9 cellular contexts compared by ENCODE assay signal in the genomic region with DNA sequence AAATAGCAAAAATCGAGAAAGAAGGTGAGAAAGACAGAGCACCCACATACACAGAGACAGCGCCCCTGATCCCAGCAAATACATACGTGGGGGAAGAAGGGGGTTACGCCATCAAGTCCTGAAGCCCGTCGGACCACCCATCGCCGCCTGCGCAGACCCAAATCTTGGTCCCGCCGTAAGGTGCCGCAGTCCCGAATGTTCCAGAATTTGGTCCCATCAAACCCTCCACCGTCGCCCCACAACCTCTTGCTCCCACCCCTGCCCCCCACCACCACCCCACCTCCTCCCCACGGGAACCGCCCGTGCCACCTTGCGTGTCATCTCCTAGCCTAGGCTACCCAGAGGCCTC.
DNase-seq lines count a peak whose midpoint lies in the region; ATAC-seq and TF ChIP-seq lines count a peak whose summit lies in the region.
"Had no signal": no experiment of that assay in that cellular context is flagged by ENCODE, and none has a peak within 500 bp of the region (broad histone marks: within the 10 kb centered on the region; RNA-seq: fewer than 3 reads in every experiment).

No MANE protein-coding gene starts in this region.

- no peaks in the 10 kb centered on the region for H3K27me3 ChIP-seq in ascending aorta
- no peaks in the 10 kb centered on the region for H3K27me3 ChIP-seq in subcutaneous abdominal adipose tissue (ENCODE audit: control insufficient read depth in 5 of 5, insufficient read depth in 4 of 5, low read length in 5 of 5)
- H3K27me3 ChIP-seq: cardiac muscle cell had no signal

- H3K27ac ChIP-seq in ascending aorta = peak overlapping the region; percentile 95 to 98
- peak overlapping the region; percentile 100 for H3K27ac ChIP-seq in subcutaneous abdominal adipose tissue (ENCODE audit: low read depth, low read length)
- H3K27ac ChIP-seq: cardiac muscle cell had no signal

- H3K4me3 Mint-ChIP-seq in HFFc6 = peak overlapping the region; percentile 85

- H3K27ac Mint-ChIP-seq in HFFc6 = peak overlapping the region; percentile 99

- no peak for TF ChIP-seq CTCF in HFFc6 (IDR thresholded peaks at IDR 0.05)
- no peak for TF ChIP-seq CTCF in ascending aorta (IDR thresholded peaks at IDR 0.05)
- no peak for TF ChIP-seq CTCF in GM20000 (IDR thresholded peaks at IDR 0.05; ENCODE audit: extremely low read depth, missing control alignments)

- peak overlapping the region; percentile 63 to 99 (median 97) for H3K9ac ChIP-seq in subcutaneous abdominal adipose tissue (ENCODE audit: low read length in 5 of 5)

- DNase-seq in HFFc6 = no peak
- no peak for DNase-seq in ascending aorta (ENCODE audit: low spot score in 2 of 2)
- DNase-seq in left colon = no peak
- no peak for DNase-seq in GM20000 (ENCODE audit: low spot score)
- DNase-seq in effector CD4-positive, alpha-beta T cell = no peak

- H3K27me3 Mint-ChIP-seq in HFFc6 (ENCODE audit: insufficient read depth) = peaks cover 9% of the 10 kb centered on the region

- peak; percentile 0 for ATAC-seq in left colon
- no peak for ATAC-seq in HG03175 (IDR thresholded peaks at IDR 0.05; ENCODE audit: unreplicated experiment)
- ATAC-seq in GM21619 (IDR thresholded peaks at IDR 0.05; ENCODE audit: unreplicated experiment) = no peak

- no peaks in the 10 kb centered on the region for H3K9me3 ChIP-seq in ascending aorta
- no peaks in the 10 kb centered on the region for H3K9me3 ChIP-seq in subcutaneous abdominal adipose tissue (ENCODE audit: control insufficient read depth in 5 of 5, low read length in 5 of 5)

- peaks cover 88% of the 10 kb centered on the region for H3K4me1 Mint-ChIP-seq in HFFc6 (ENCODE audit: low read depth)

- H3K36me3 Mint-ChIP-seq in HFFc6 (ENCODE audit: low read depth) = peaks cover 24% of the 10 kb centered on the region

- intact Hi-C loops in ascending aorta (cut with DNase I) (loop anchor here (5.0 kb wide), 2 partner anchors 384 to 419 kb away; a partner anchor contains a TSS), left colon (cut with DNase I, micrococcal nuclease) (no loop called here)

- H3K4me3 ChIP-seq in ascending aorta (peak overlapping the region; percentile 72 to 79), subcutaneous abdominal adipose tissue (ENCODE audit: low read depth in 1 of 5, low read length in 5 of 5) (peak overlapping the region; percentile 72 to 96 (median 89))
- H3K4me3 ChIP-seq: cardiac muscle cell had no signal

- H3K36me3 ChIP-seq in ascending aorta (peaks cover 3 to 34% of the 10 kb centered on the region in 2 donors), subcutaneous abdominal adipose tissue (ENCODE audit: control insufficient read depth in 5 of 5, insufficient read depth in 5 of 5, low read length in 5 of 5) (peaks cover 8 to 24% (median 17%) of the 10 kb centered on the region in 5 donors)
- H3K36me3 ChIP-seq: cardiac muscle cell had no signal

- no peaks in the 10 kb centered on the region for H3K9me3 Mint-ChIP-seq in HFFc6

- H3K4me1 ChIP-seq in ascending aorta (peaks cover 17 to 57% of the 10 kb centered on the region in 2 donors), subcutaneous abdominal adipose tissue (ENCODE audit: control insufficient read depth in 5 of 5, insufficient read depth in 5 of 5, low read length in 5 of 5) (peaks cover 36 to 94% (median 92%) of the 10 kb centered on the region in 5 donors)
